ENCODE assay signal across 10 cellular contexts in the genomic region with DNA sequence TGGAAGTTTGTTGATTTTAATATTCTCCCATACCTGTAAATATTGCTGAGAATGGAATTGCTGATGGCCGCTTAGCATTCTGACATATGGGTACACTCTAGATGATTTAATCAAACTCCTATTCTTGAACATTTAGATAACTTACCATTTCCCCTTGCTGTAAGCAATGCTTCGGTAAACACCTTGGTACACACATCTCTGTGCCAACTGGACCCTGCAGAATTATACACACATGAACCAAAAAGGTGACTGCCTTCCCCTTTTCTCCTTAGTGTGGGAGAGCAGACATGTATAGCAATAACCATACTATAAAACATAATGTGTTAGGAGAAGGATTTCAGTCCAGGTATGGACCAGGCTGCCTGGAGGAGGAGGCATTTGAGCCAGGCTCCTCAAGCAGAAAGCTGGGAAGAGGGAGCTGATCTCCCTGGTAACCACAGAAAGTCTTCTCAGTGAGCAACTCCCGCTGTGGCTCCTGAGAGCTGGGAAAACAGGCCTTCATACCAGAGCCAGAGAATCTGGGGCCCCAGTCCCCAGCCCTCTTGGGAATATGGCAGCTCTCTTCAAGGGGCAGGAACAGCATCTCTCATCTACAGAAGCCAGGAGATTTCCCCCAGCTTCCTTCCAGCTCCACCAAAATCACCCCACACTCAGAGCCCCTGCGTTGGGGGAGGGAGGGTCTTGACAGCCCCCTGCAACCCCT. TPM values are rescaled to one million over a fixed set of nuclear protein-coding genes. Genes with fewer than 3 reads are reported as not detected.
DNase-seq lines count a peak whose midpoint lies in the region; ATAC-seq and TF ChIP-seq lines count a peak whose summit lies in the region.
"Had no signal": no experiment of that assay in that cellular context is flagged by ENCODE, and none has a peak within 500 bp of the region (broad histone marks: within the 10 kb centered on the region; RNA-seq: fewer than 3 reads in every experiment).

No MANE protein-coding gene starts in this region.

- no peaks in the 10 kb centered on the region for H3K27me3 Mint-ChIP-seq in chondrocyte (ENCODE audit: low read depth)
- peaks cover 10% of the 10 kb centered on the region for H3K27me3 Mint-ChIP-seq in activated T-helper 1 cell treated with anti-CD3 and anti-CD28 coated beads, Interleukin-12 subunit alpha, Interleukin-12 subunit beta, Interleukin-2, Interleukin-4 antibody, amounts not matched to agents 30 ng/mL and 10 ng/mL and 1 ng/mL, durations not matched to agents 14 hours and 24 hours and 36 hours (ENCODE audit: insufficient read depth)

- peak; percentile 54 for DNase-seq in HS-27A (ENCODE audit: low read depth)
- no peak for DNase-seq in chondrocyte (ENCODE audit: low spot score)
- no peak for DNase-seq in suprapubic skin (ENCODE audit: low spot score in 2 of 2)
- DNase-seq in activated T-helper 1 cell treated with anti-CD3 and anti-CD28 coated beads, Interleukin-12 subunit alpha, Interleukin-12 subunit beta, Interleukin-2, Interleukin-4 antibody, amounts not matched to agents 30 ng/mL and 10 ng/mL and 1 ng/mL, durations not matched to agents 14 hours and 24 hours and 36 hours (ENCODE audit: low spot score), result no peak
- DNase-seq in T-helper 1 cell, result no peak
- DNase-seq: naive thymus-derived CD8-positive, alpha-beta T cell had no signal

- WGBS in liver, result 82% methylated on average over 4 of the region's 4 CpGs
- 59% methylated on average over 4 of the region's 4 CpGs for WGBS in suprapubic skin

- H3K36me3 ChIP-seq in liver (ENCODE audit: control insufficient read depth in 4 of 4, insufficient read depth in 3 of 4, low read depth in 1 of 4, low read length in 3 of 4) (no peaks in the 10 kb centered on the region), suprapubic skin (no peaks in the 10 kb centered on the region)

- H3K27ac ChIP-seq in liver (ENCODE audit: low read depth in 1 of 2, low read length in 2 of 2) (peak overlapping the region; percentile 46 to 61), suprapubic skin (peak overlapping the region; percentile 74)

- peak overlapping the region; percentile 96 for H3K27ac Mint-ChIP-seq in chondrocyte (ENCODE audit: unreplicated experiment)
- H3K27ac Mint-ChIP-seq in activated T-helper 1 cell treated with anti-CD3 and anti-CD28 coated beads, Interleukin-12 subunit alpha, Interleukin-12 subunit beta, Interleukin-2, Interleukin-4 antibody, amounts not matched to agents 30 ng/mL and 10 ng/mL and 1 ng/mL, durations not matched to agents 14 hours and 24 hours and 36 hours, result no peak overlapping the region
- H3K27ac Mint-ChIP-seq: naive thymus-derived CD8-positive, alpha-beta T cell; T-helper 1 cell treated with Interleukin-12 subunit alpha and Interleukin-12 subunit beta and Interleukin-4 antibody, amounts not matched to agents 30 μg/mL and 1 μg/mL, for 36 hours had no signal

- intact Hi-C loops in activated T-helper 1 cell treated with anti-CD3 and anti-CD28 coated beads, Interleukin-12 subunit alpha, Interleukin-12 subunit beta, Interleukin-2, Interleukin-4 antibody, amounts not matched to agents 30 ng/mL and 10 ng/mL and 1 ng/mL, durations not matched to agents 14 hours and 24 hours and 36 hours (cut with micrococcal nuclease), result no loop called here

- TF ChIP-seq POLR2A in suprapubic skin (IDR thresholded peaks at IDR 0.05), result no peak

- peaks cover 75% of the 10 kb centered on the region for H3K4me1 Mint-ChIP-seq in chondrocyte (ENCODE audit: low read depth)
- peaks cover 12% of the 10 kb centered on the region for H3K4me1 Mint-ChIP-seq in activated T-helper 1 cell treated with anti-CD3 and anti-CD28 coated beads, Interleukin-12 subunit alpha, Interleukin-12 subunit beta, Interleukin-2, Interleukin-4 antibody, amounts not matched to agents 30 ng/mL and 10 ng/mL and 1 ng/mL, durations not matched to agents 14 hours and 24 hours and 36 hours (ENCODE audit: low read depth)

- TF ChIP-seq CTCF in chondrocyte (IDR thresholded peaks at IDR 0.05), result no peak
- TF ChIP-seq CTCF in liver (IDR thresholded peaks at IDR 0.05; ENCODE audit: low read depth, low read length, missing input control), result no peak
- TF ChIP-seq CTCF in suprapubic skin (IDR thresholded peaks at IDR 0.05), result no peak

- peaks cover 4 to 11% (median 6%) of the 10 kb centered on the region in 4 donors for H3K4me1 ChIP-seq in liver (ENCODE audit: control insufficient read depth in 4 of 4, insufficient read depth in 4 of 4, low read length in 3 of 4)
- peaks cover 32% of the 10 kb centered on the region for H3K4me1 ChIP-seq in suprapubic skin

- H3K9ac ChIP-seq in liver (ENCODE audit: low read depth in 1 of 2, low read length in 2 of 2), result peak overlapping the region in 1 of 2 donors; percentile 54

- no peaks in the 10 kb centered on the region for H3K9me3 ChIP-seq in liver (ENCODE audit: control insufficient read depth in 4 of 4, low read length in 3 of 4)
- H3K9me3 ChIP-seq in suprapubic skin, result no peaks in the 10 kb centered on the region

- no peak for TF ChIP-seq RAD21 in liver (IDR thresholded peaks at IDR 0.05)

- no peaks in the 10 kb centered on the region for H3K27me3 ChIP-seq in liver (ENCODE audit: control insufficient read depth in 4 of 4, insufficient read depth in 4 of 4, low read length in 3 of 4)
- no peaks in the 10 kb centered on the region for H3K27me3 ChIP-seq in suprapubic skin

- peak overlapping the region; percentile 55 for H3K4me3 Mint-ChIP-seq in chondrocyte (ENCODE audit: unreplicated experiment)
- H3K4me3 Mint-ChIP-seq in activated T-helper 1 cell treated with anti-CD3 and anti-CD28 coated beads, Interleukin-12 subunit alpha, Interleukin-12 subunit beta, Interleukin-2, Interleukin-4 antibody, amounts not matched to agents 30 ng/mL and 10 ng/mL and 1 ng/mL, durations not matched to agents 14 hours and 24 hours and 36 hours, result no peak overlapping the region
- H3K4me3 Mint-ChIP-seq: naive thymus-derived CD8-positive, alpha-beta T cell; T-helper 1 cell treated with Interleukin-12 subunit alpha and Interleukin-12 subunit beta and Interleukin-4 antibody, amounts not matched to agents 30 μg/mL and 1 μg/mL, for 36 hours had no signal

- TF ChIP-seq EP300 in suprapubic skin (IDR thresholded peaks at IDR 0.05), result no peak

- ATAC-seq in GM21528 (IDR thresholded peaks at IDR 0.05; ENCODE audit: low FRiP score, unreplicated experiment) (no peak), GM18861 (IDR thresholded peaks at IDR 0.05; ENCODE audit: unreplicated experiment) (no peak)
- ATAC-seq: naive thymus-derived CD8-positive, alpha-beta T cell had no signal

- no peaks in the 10 kb centered on the region for H3K36me3 Mint-ChIP-seq in chondrocyte (ENCODE audit: low read depth)
- no peaks in the 10 kb centered on the region for H3K36me3 Mint-ChIP-seq in activated T-helper 1 cell treated with anti-CD3 and anti-CD28 coated beads, Interleukin-12 subunit alpha, Interleukin-12 subunit beta, Interleukin-2, Interleukin-4 antibody, amounts not matched to agents 30 ng/mL and 10 ng/mL and 1 ng/mL, durations not matched to agents 14 hours and 24 hours and 36 hours (ENCODE audit: low read depth)
- H3K36me3 Mint-ChIP-seq: naive thymus-derived CD8-positive, alpha-beta T cell had no signal

- no peaks in the 10 kb centered on the region for H3K9me3 Mint-ChIP-seq in chondrocyte (ENCODE audit: low read depth)
- no peaks in the 10 kb centered on the region for H3K9me3 Mint-ChIP-seq in activated T-helper 1 cell treated with anti-CD3 and anti-CD28 coated beads, Interleukin-12 subunit alpha, Interleukin-12 subunit beta, Interleukin-2, Interleukin-4 antibody, amounts not matched to agents 30 ng/mL and 10 ng/mL and 1 ng/mL, durations not matched to agents 14 hours and 24 hours and 36 hours
- H3K9me3 Mint-ChIP-seq: naive thymus-derived CD8-positive, alpha-beta T cell; T-helper 1 cell treated with Interleukin-12 subunit alpha and Interleukin-12 subunit beta and Interleukin-4 antibody, amounts not matched to agents 30 μg/mL and 1 μg/mL, for 36 hours had no signal

- H3K4me3 ChIP-seq in liver (ENCODE audit: low read depth in 1 of 3, low read length in 3 of 3) (peak overlapping the region in 1 of 3 donors; percentile 4), suprapubic skin (no peak overlapping the region)

TF ChIP-seq in liver, 16 proteins besides CTCF, POLR2A, EP300 and RAD21 (continues in another document):
- TF ChIP-seq, protein P1, sequence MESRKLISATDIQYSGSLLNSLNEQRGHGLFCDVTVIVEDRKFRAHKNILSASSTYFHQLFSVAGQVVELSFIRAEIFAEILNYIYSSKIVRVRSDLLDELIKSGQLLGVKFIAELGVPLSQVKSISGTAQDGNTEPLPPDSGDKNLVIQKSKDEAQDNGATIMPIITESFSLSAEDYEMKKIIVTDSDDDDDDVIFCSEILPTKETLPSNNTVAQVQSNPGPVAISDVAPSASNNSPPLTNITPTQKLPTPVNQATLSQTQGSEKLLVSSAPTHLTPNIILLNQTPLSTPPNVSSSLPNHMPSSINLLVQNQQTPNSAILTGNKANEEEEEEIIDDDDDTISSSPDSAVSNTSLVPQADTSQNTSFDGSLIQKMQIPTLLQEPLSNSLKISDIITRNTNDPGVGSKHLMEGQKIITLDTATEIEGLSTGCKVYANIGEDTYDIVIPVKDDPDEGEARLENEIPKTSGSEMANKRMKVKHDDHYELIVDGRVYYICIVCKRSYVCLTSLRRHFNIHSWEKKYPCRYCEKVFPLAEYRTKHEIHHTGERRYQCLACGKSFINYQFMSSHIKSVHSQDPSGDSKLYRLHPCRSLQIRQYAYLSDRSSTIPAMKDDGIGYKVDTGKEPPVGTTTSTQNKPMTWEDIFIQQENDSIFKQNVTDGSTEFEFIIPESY (IDR thresholded peaks at IDR 0.05), result no peak
- no peak for TF ChIP-seq YY1 (IDR thresholded peaks at IDR 0.05)
- TF ChIP-seq, protein P2, sequence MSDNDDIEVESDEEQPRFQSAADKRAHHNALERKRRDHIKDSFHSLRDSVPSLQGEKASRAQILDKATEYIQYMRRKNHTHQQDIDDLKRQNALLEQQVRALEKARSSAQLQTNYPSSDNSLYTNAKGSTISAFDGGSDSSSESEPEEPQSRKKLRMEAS (IDR thresholded peaks at IDR 0.05), result no peak
- TF ChIP-seq JUND (IDR thresholded peaks at IDR 0.05), result no peak
- no peak for TF ChIP-seq HNF4G (IDR thresholded peaks at IDR 0.05)
- no peak for TF ChIP-seq SP1 (IDR thresholded peaks at IDR 0.05)

RNA-seq across cellular contexts. Expression of gene CSF1, which starts 33.9 kb away (rescaled TPM):
- total RNA-seq in chondrocyte, result 15.2 to 19.8 TPM (median 16.8 TPM) in 3 replicates
- total RNA-seq in liver, result 10 to 100 TPM in 1 of 2 donors, 1 to 10 TPM in 1; 6.3 to 15.2 TPM
- 10 to 100 TPM; 11.0 to 11.7 TPM for polyA plus RNA-seq in liver
- total RNA-seq in suprapubic skin, result 10 to 100 TPM; 12.6 to 39.1 (median 17.5) TPM
- total RNA-seq in activated T-helper 1 cell treated with anti-CD3 and anti-CD28 coated beads, Interleukin-12 subunit alpha, Interleukin-12 subunit beta, Interleukin-2, Interleukin-4 antibody, amounts not matched to agents 30 ng/mL and 10 ng/mL and 1 ng/mL, durations not matched to agents 14 hours and 24 hours and 36 hours, result 269 and 275 TPM in 2 replicates
